ENCODE assay signal across 16 cellular contexts in the genomic region with DNA sequence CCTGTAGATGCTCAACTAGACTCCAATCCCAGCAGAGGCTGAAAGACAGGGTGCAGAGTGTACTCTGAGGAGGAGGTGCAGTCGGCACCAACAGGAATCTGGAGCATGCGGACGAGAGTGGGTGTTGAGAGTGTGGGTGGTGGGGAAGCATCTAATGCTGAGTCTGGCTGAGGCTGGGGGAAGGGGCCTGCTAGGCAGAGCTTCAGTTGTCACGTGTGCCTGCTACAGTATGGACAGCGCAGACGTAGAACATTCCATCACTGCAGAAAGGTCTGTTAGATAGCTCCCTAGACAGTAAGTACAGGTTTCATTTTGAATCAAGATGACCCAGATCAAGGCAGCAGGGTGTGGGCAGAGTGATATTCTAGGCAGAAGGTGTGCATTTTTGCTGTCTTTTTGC. TPM values are rescaled to one million over a fixed set of nuclear protein-coding genes. Genes with fewer than 3 reads are reported as not detected.
DNase-seq lines count a peak whose midpoint lies in the region; ATAC-seq and TF ChIP-seq lines count a peak whose summit lies in the region.
"Had no signal": no experiment of that assay in that cellular context is flagged by ENCODE, and none has a peak within 500 bp of the region (broad histone marks: within the 10 kb centered on the region; RNA-seq: fewer than 3 reads in every experiment).

No MANE protein-coding gene starts in this region.

- H4K20me1 ChIP-seq in hepatocyte (ENCODE audit: insufficient read depth, poor library complexity, severe bottlenecking): peaks cover 20% of the 10 kb centered on the region

- DNase-seq in stimulated activated naive CD8-positive, alpha-beta T cell treated with anti-CD3 and anti-CD28 coated beads, Interleukin-15, amount 100 ng/mL, for 72 hours: no peak
- DNase-seq in stimulated activated naive CD8-positive, alpha-beta T cell treated with anti-CD3 and anti-CD28 coated beads, Interleukin-15, Interleukin-2, amounts not matched to agents 100 U/mL and 50 U/mL, for 24 hours: no peak
- DNase-seq in hepatocyte (ENCODE audit: low spot score) (peak; percentile 45), vagina (ENCODE audit: extremely low spot score in 2 of 2) (no peak), UCSD-AML1 (lab: John Stamatoyannopoulos, UW; ENCODE audit: unreplicated experiment) (no peak), OCI-M2 (lab: John Stamatoyannopoulos, UW; ENCODE audit: unreplicated experiment) (no peak), NCI-H748 (lab: John Stamatoyannopoulos, UW; ENCODE audit: unreplicated experiment) (no peak)
- DNase-seq: foreskin melanocyte, NCI-H187 treated with DMSO at 0.1 percent for 48 hours had no signal

- ATAC-seq in stimulated activated naive CD8-positive, alpha-beta T cell treated with anti-CD3 and anti-CD28 coated beads, Interleukin-15, amount 100 ng/mL, for 72 hours: peak; percentile 16
- ATAC-seq in stimulated activated naive CD8-positive, alpha-beta T cell treated with anti-CD3 and anti-CD28 coated beads, Interleukin-15, Interleukin-2, amounts not matched to agents 100 U/mL and 50 U/mL, for 24 hours: no peak
- ATAC-seq in HG03103 (IDR thresholded peaks at IDR 0.05; ENCODE audit: low read depth, unreplicated experiment): peak; percentile 44

- H3K27me3 ChIP-seq in hepatocyte: no peaks in the 10 kb centered on the region
- no peaks in the 10 kb centered on the region for H3K27me3 ChIP-seq in vagina
- H3K27me3 ChIP-seq: BLaER1 had no signal

- no peaks in the 10 kb centered on the region for H3K9me3 Mint-ChIP-seq in stimulated activated naive CD8-positive, alpha-beta T cell treated with anti-CD3 and anti-CD28 coated beads, Interleukin-15, amount 100 ng/mL, for 72 hours
- H3K9me3 Mint-ChIP-seq: central memory CD8-positive, alpha-beta T cell had no signal

- H3K4me1 ChIP-seq in hepatocyte (ENCODE audit: insufficient read depth) (peaks cover 23% of the 10 kb centered on the region), vagina (peaks cover 42% of the 10 kb centered on the region)

- TF ChIP-seq POLR2A in vagina (IDR thresholded peaks at IDR 0.05): no peak

- intact Hi-C loops in vagina (cut with DNase I): no loop called here

- 70% methylated on average over 6 of the region's 6 CpGs for WGBS in hepatocyte (ENCODE audit: low lambda C conversion rate, missing lambda C conversion rate)

- H3K27ac ChIP-seq in hepatocyte (peak overlapping the region; percentile 62), vagina (peak overlapping the region; percentile 73)
- H3K27ac ChIP-seq: BLaER1, thoracic aorta had no signal

- H3K36me3 ChIP-seq in hepatocyte (replicated peaks; ENCODE audit: insufficient read depth, low read depth) (no peaks in the 10 kb centered on the region), vagina (peaks cover 0 to 8% of the 10 kb centered on the region in 2 donors)
- H3K36me3 ChIP-seq: thoracic aorta had no signal

- H3K9me2 ChIP-seq in hepatocyte (replicated peaks; ENCODE audit: insufficient read depth): no peaks in the 10 kb centered on the region

- no peak overlapping the region for H3K4me2 ChIP-seq in hepatocyte
- H3K4me2 ChIP-seq: BLaER1 had no signal

- H3K27ac Mint-ChIP-seq in stimulated activated naive CD8-positive, alpha-beta T cell treated with anti-CD3 and anti-CD28 coated beads, Interleukin-15, amount 100 ng/mL, for 72 hours: no peak overlapping the region

- H3K79me2 ChIP-seq in hepatocyte: peaks cover 28% of the 10 kb centered on the region

- H3K4me3 ChIP-seq in hepatocyte (no peak overlapping the region), vagina (no peak overlapping the region)
- H3K4me3 ChIP-seq: BLaER1, thoracic aorta had no signal

- TF ChIP-seq CTCF in hepatocyte (IDR thresholded peaks at IDR 0.05; ENCODE audit: poor library complexity) (no peak), vagina (IDR thresholded peaks at IDR 0.05) (no peak)

- no peak overlapping the region for H2AFZ ChIP-seq in hepatocyte

- H3K9me3 ChIP-seq in hepatocyte (ENCODE audit: low read depth): no peaks in the 10 kb centered on the region
- no peaks in the 10 kb centered on the region for H3K9me3 ChIP-seq in vagina
- H3K9me3 ChIP-seq: BLaER1, thoracic aorta had no signal

- peaks cover 58% of the 10 kb centered on the region for H3K4me1 Mint-ChIP-seq in stimulated activated naive CD8-positive, alpha-beta T cell treated with anti-CD3 and anti-CD28 coated beads, Interleukin-15, amount 100 ng/mL, for 72 hours

- H3K4me3 Mint-ChIP-seq in stimulated activated naive CD8-positive, alpha-beta T cell treated with anti-CD3 and anti-CD28 coated beads, Interleukin-15, amount 100 ng/mL, for 72 hours: no peak overlapping the region
- H3K4me3 Mint-ChIP-seq: central memory CD8-positive, alpha-beta T cell had no signal

- H3K27me3 Mint-ChIP-seq in stimulated activated naive CD8-positive, alpha-beta T cell treated with anti-CD3 and anti-CD28 coated beads, Interleukin-15, amount 100 ng/mL, for 72 hours: no peaks in the 10 kb centered on the region
- H3K27me3 Mint-ChIP-seq: central memory CD8-positive, alpha-beta T cell had no signal

RNA-seq across cellular contexts. Expression of a gene that starts 23.1 kb away (rescaled TPM):
- total RNA-seq in hepatocyte (41.5 and 42.6 TPM in 2 replicates), vagina (28.7 TPM)
- 42.7 and 49.6 TPM in 2 replicates for polyA plus RNA-seq in hepatocyte

RNA-seq across cellular contexts. Expression of a gene that starts 23.3 kb away (rescaled TPM):
- total RNA-seq in hepatocyte: 21.3 and 22.2 TPM in 2 replicates
- 31.2 and 32.9 TPM in 2 replicates for polyA plus RNA-seq in hepatocyte
- 18.2 TPM for total RNA-seq in vagina

RNA-seq across cellular contexts. Expression of a gene that starts 57.1 kb away (rescaled TPM):
- not detected in 2 replicates for total RNA-seq in hepatocyte
- not detected in 2 replicates for polyA plus RNA-seq in hepatocyte
- total RNA-seq in vagina: not detected
- total RNA-seq: H1, mucosa of gallbladder, SK-MEL-5, thoracic aorta had no signal
- polyA plus RNA-seq: H1 had no signal
